10 cellular contexts compared by ENCODE assay signal in the genomic region with DNA sequence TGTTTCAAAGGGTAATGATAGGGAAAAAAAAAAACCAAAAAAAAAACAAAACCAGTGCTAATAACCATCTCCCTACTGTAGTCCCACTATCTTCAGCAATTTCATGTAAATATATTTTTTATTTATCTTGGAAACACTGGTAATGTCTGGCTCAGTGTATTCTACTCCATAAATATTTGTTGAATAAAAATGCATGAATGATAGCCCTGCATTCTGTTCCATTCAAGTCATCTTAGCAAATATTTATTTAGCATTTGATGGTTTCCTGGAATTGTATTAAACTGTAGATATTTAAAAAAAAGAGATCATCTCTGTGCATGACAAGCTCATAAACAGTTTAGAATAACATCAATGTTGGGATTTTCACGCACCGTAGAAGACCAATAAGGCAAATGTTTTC. TPM values are rescaled to one million over a fixed set of nuclear protein-coding genes. Genes with fewer than 3 reads are reported as not detected.
"Had no signal": no experiment of that assay in that cellular context is flagged by ENCODE, and none has a peak within 500 bp of the region (broad histone marks: within the 10 kb centered on the region; RNA-seq: fewer than 3 reads in every experiment).

No MANE protein-coding gene starts in this region.

- H3K27ac ChIP-seq: cardiac muscle cell, parathyroid adenoma, sigmoid colon, spleen had no signal

- ATAC-seq: left lobe of liver had no signal

- H3K4me3 Mint-ChIP-seq: naive B cell had no signal

- H3K9me3 Mint-ChIP-seq: naive B cell had no signal

- DNase-seq: activated naive CD4-positive, alpha-beta T cell treated with Interleukin-2 at 50 U/mL for 16 hours; islet precursor cell; naive B cell; sigmoid colon; spleen; SW 1271 had no signal

- H3K36me3 Mint-ChIP-seq: naive B cell had no signal

- H3K36me3 ChIP-seq: cardiac muscle cell, sigmoid colon, spleen had no signal

- H3K4me3 ChIP-seq: cardiac muscle cell, sigmoid colon, spleen had no signal

- H3K9me3 ChIP-seq: sigmoid colon, spleen had no signal

- H3K79me2 ChIP-seq: parathyroid adenoma had no signal

- H3K27me3 ChIP-seq: cardiac muscle cell, sigmoid colon, spleen had no signal

- H3K4me1 ChIP-seq: sigmoid colon had no signal

- H2AFZ ChIP-seq: parathyroid adenoma had no signal

- H3K4me1 Mint-ChIP-seq: naive B cell had no signal

- H3K27ac Mint-ChIP-seq: naive B cell had no signal

RNA-seq across cellular contexts. Expression of gene IL23R, which starts 24.2 kb away (rescaled TPM):
- total RNA-seq: cardiac muscle cell, sigmoid colon had no signal

RNA-seq across cellular contexts. Expression of gene C1orf141, which starts 55.6 kb away (rescaled TPM):
- total RNA-seq: cardiac muscle cell, left lobe of liver, sigmoid colon, spleen, urinary bladder had no signal
